ENCODE assay signal across 26 cellular contexts in genomic region chr2:235583144-235583543, GRCh38.
"Had no signal": no experiment of that assay in that cellular context is flagged by ENCODE, and none has a peak within 500 bp of the region (broad histone marks: within the 10 kb centered on the region; RNA-seq: fewer than 3 reads in every experiment).

No MANE protein-coding gene starts in this region.

- H3K4me1 ChIP-seq: esophagus muscularis mucosa, foreskin keratinocyte, psoas muscle, upper lobe of right lung, uterus had no signal

- H3K4me3 Mint-ChIP-seq: central memory CD8-positive, alpha-beta T cell; naive B cell; natural killer cell treated with Interleukin-12 subunit alpha and Interleukin-12 subunit beta and Interleukin-15 and Interleukin-18, amount 100 ng/mL, for 72 hours; neural progenitor cell; stimulated activated naive B cell treated with anti-CD40 and anti-IgM and Interleukin-4, amounts not matched to agents 10 μg/mL and 1 μg/mL and 100 μg/mL, for 72 hours; stimulated activated naive CD8-positive, alpha-beta T cell treated with anti-CD3 and anti-CD28 coated beads, Interleukin-15, Interleukin-2, amounts not matched to agents 100 ng/mL and 50 ng/mL, for 24 hours had no signal

- ATAC-seq: foreskin keratinocyte; gastroesophageal sphincter; heart right ventricle; left cardiac atrium; left ventricle myocardium superior; lower lobe of right lung; natural killer cell treated with Interleukin-12 subunit alpha and Interleukin-12 subunit beta and Interleukin-15 and Interleukin-18, amount 100 ng/mL, for 72 hours; psoas muscle; right cardiac atrium; stimulated activated naive B cell treated with anti-CD40 and anti-IgM and Interleukin-4, amounts not matched to agents 10 μg/mL and 1 μg/mL and 100 μg/mL, for 72 hours; upper lobe of right lung had no signal

- H2AFZ ChIP-seq: neural progenitor cell had no signal

- H3K9me3 Mint-ChIP-seq: central memory CD8-positive, alpha-beta T cell; natural killer cell treated with Interleukin-12 subunit alpha and Interleukin-12 subunit beta and Interleukin-15 and Interleukin-18, amount 100 ng/mL, for 72 hours; neural progenitor cell; stimulated activated naive CD8-positive, alpha-beta T cell treated with anti-CD3 and anti-CD28 coated beads, Interleukin-15, Interleukin-2, amounts not matched to agents 100 ng/mL and 50 ng/mL, for 24 hours had no signal

- H3K27me3 Mint-ChIP-seq: central memory CD8-positive, alpha-beta T cell had no signal

- H3K36me3 ChIP-seq: esophagus muscularis mucosa, gastroesophageal sphincter, heart right ventricle, lower lobe of right lung, neural progenitor cell, thoracic aorta, tibial nerve, upper lobe of right lung, uterus had no signal

- H3K4me3 ChIP-seq: coronary artery, esophagus muscularis mucosa, gastroesophageal sphincter, heart right ventricle, lower lobe of right lung, neural progenitor cell, psoas muscle, skin epidermis, thoracic aorta, tibial nerve, upper lobe of right lung, uterus had no signal

- H3K9me3 ChIP-seq: esophagus muscularis mucosa, gastroesophageal sphincter, heart right ventricle, lower lobe of right lung, psoas muscle, thoracic aorta, tibial nerve, upper lobe of right lung, uterus had no signal

- DNase-seq: effector CD8-positive, alpha-beta T cell; foreskin keratinocyte; glutamatergic neuron; heart right ventricle; hippocampal formation; left cardiac atrium; left ventricle myocardium superior; lower lobe of right lung; naive B cell; psoas muscle; right cardiac atrium; stimulated activated CD4-positive, alpha-beta T cell treated with anti-CD3 and anti-CD28 coated beads, Interleukin-15, amount 100 ng/mL, for 24 hours; stimulated activated CD4-positive, alpha-beta T cell treated with anti-CD3 and anti-CD28 coated beads, Interleukin-2, amount 100 ng/mL, for 48 hours; stimulated activated naive B cell treated with anti-CD40 and anti-IgM and Interleukin-4, amounts not matched to agents 10 μg/mL and 1 μg/mL and 100 μg/mL, for 72 hours; upper lobe of right lung; uterus had no signal

- H3K9ac ChIP-seq: neural progenitor cell had no signal

- H3K4me1 Mint-ChIP-seq: naive B cell; stimulated activated naive B cell treated with anti-CD40 and anti-IgM and Interleukin-4, amounts not matched to agents 10 μg/mL and 1 μg/mL and 100 μg/mL, for 72 hours had no signal

- H3K27me3 ChIP-seq: esophagus muscularis mucosa, foreskin keratinocyte, gastroesophageal sphincter, heart right ventricle, neural progenitor cell, tibial nerve, upper lobe of right lung, uterus had no signal

- H3K36me3 Mint-ChIP-seq: naive B cell; natural killer cell treated with Interleukin-12 subunit alpha and Interleukin-12 subunit beta and Interleukin-15 and Interleukin-18, amount 100 ng/mL, for 72 hours; stimulated activated naive B cell treated with anti-CD40 and anti-IgM and Interleukin-4, amounts not matched to agents 10 μg/mL and 1 μg/mL and 100 μg/mL, for 72 hours had no signal

- H3K27ac ChIP-seq: coronary artery, esophagus muscularis mucosa, foreskin keratinocyte, gastroesophageal sphincter, heart right ventricle, lower lobe of right lung, neural progenitor cell, psoas muscle, skin epidermis, thoracic aorta, upper lobe of right lung, uterus had no signal

- H3K4me2 ChIP-seq: neural progenitor cell had no signal

- H3K27ac Mint-ChIP-seq: naive B cell; natural killer cell treated with Interleukin-12 subunit alpha and Interleukin-12 subunit beta and Interleukin-15 and Interleukin-18, amount 100 ng/mL, for 72 hours; stimulated activated naive B cell treated with anti-CD40 and anti-IgM and Interleukin-4, amounts not matched to agents 10 μg/mL and 1 μg/mL and 100 μg/mL, for 72 hours; stimulated activated naive CD8-positive, alpha-beta T cell treated with anti-CD3 and anti-CD28 coated beads, Interleukin-15, Interleukin-2, amounts not matched to agents 100 ng/mL and 50 ng/mL, for 24 hours had no signal
